ENCODE assay signal across 1 cellular context in genomic region chr11:118338637-118339061, GRCh38.
TF ChIP-seq lines count a peak whose summit lies in the region.

No MANE protein-coding gene starts in this region.

TF ChIP-seq in HEK293, 187 proteins besides CTCF, POLR2A, EP300 and RAD21 (continued from another document):
- TF ChIP-seq ZNF518A (tag by site-specific recombination; conservative IDR thresholded peaks at IDR 0.05; ENCODE audit: low read depth) (no peak), ZBTB20 (tag by site-specific recombination; IDR thresholded peaks at IDR 0.05) (0 out of 2 replicates have a peak, but pooled peaks have one; percentile 26), ZNF223 (tag by site-specific recombination; IDR thresholded peaks at IDR 0.05) (no peak), ZFP69B (tag by site-specific recombination; IDR thresholded peaks at IDR 0.05) (no peak), BCL6B (tag by site-specific recombination; IDR thresholded peaks at IDR 0.05) (no peak), ZNF704 (tag by site-specific recombination; IDR thresholded peaks at IDR 0.05) (no peak), ZFHX2 (tag by site-specific recombination; conservative IDR thresholded peaks at IDR 0.05) (no peak), ZNF138 (tag by site-specific recombination; IDR thresholded peaks at IDR 0.05; ENCODE audit: borderline replicate concordance) (no peak), ATF2 (tag by site-specific recombination; IDR thresholded peaks at IDR 0.05; ENCODE audit: low read depth) (peak; percentile 72), ZNF18 (tag by site-specific recombination; IDR thresholded peaks at IDR 0.05) (no peak), ZNF529 (tag by site-specific recombination; IDR thresholded peaks at IDR 0.05; ENCODE audit: insufficient replicate concordance) (no peak), SCRT1 (tag by site-specific recombination; IDR thresholded peaks at IDR 0.05; ENCODE audit: borderline replicate concordance) (0 out of 2 replicates have a peak, but pooled peaks have one; percentile 19), MEIS1 (CRISPR knock-in tag; IDR thresholded peaks at IDR 0.05; ENCODE audit: borderline replicate concordance) (no peak), ZBTB21 (tag by site-specific recombination; IDR thresholded peaks at IDR 0.05) (0 out of 2 replicates have a peak, but pooled peaks have one; percentile 49), ZNF670 (tag by site-specific recombination; IDR thresholded peaks at IDR 0.05; ENCODE audit: low read depth) (no peak), ZNF664 (tag by site-specific recombination; IDR thresholded peaks at IDR 0.05) (no peak), PRDM10 (tag by site-specific recombination; IDR thresholded peaks at IDR 0.05) (no peak), ZNF114 (tag by site-specific recombination; IDR thresholded peaks at IDR 0.05) (no peak), ZNF121 (tag by site-specific recombination; IDR thresholded peaks at IDR 0.05) (no peak), ZNF510 (tag by site-specific recombination; IDR thresholded peaks at IDR 0.05; ENCODE audit: insufficient replicate concordance) (no peak), HOXD13 (CRISPR knock-in tag; IDR thresholded peaks at IDR 0.05; ENCODE audit: borderline replicate concordance) (no peak), ZNF600 (tag by site-specific recombination; IDR thresholded peaks at IDR 0.05) (peak; percentile 21; the same call in 1 of the 2 replicates), ZNF24 (tag by site-specific recombination; IDR thresholded peaks at IDR 0.05) (no peak), ZNF571 (tag by site-specific recombination; IDR thresholded peaks at IDR 0.05) (no peak), ZNF626 (tag by site-specific recombination; IDR thresholded peaks at IDR 0.05) (no peak), TCF7L2 (IDR thresholded peaks at IDR 0.05; ENCODE audit: borderline replicate concordance, low read depth, low read length) (no peak)
TF ChIP-seq in HEK293: peak in this region for 6.
